In genomic region chr19:9673912-9674668, GRCh38 we compare ENCODE assay signal across 1 cellular context.
TF ChIP-seq lines count a peak whose summit lies in the region.

No MANE protein-coding gene starts in this region.

TF ChIP-seq in K562, 482 proteins besides CTCF, POLR2A, EP300 and RAD21 (continued from another document and continues in another):
- TF ChIP-seq, protein P1, sequence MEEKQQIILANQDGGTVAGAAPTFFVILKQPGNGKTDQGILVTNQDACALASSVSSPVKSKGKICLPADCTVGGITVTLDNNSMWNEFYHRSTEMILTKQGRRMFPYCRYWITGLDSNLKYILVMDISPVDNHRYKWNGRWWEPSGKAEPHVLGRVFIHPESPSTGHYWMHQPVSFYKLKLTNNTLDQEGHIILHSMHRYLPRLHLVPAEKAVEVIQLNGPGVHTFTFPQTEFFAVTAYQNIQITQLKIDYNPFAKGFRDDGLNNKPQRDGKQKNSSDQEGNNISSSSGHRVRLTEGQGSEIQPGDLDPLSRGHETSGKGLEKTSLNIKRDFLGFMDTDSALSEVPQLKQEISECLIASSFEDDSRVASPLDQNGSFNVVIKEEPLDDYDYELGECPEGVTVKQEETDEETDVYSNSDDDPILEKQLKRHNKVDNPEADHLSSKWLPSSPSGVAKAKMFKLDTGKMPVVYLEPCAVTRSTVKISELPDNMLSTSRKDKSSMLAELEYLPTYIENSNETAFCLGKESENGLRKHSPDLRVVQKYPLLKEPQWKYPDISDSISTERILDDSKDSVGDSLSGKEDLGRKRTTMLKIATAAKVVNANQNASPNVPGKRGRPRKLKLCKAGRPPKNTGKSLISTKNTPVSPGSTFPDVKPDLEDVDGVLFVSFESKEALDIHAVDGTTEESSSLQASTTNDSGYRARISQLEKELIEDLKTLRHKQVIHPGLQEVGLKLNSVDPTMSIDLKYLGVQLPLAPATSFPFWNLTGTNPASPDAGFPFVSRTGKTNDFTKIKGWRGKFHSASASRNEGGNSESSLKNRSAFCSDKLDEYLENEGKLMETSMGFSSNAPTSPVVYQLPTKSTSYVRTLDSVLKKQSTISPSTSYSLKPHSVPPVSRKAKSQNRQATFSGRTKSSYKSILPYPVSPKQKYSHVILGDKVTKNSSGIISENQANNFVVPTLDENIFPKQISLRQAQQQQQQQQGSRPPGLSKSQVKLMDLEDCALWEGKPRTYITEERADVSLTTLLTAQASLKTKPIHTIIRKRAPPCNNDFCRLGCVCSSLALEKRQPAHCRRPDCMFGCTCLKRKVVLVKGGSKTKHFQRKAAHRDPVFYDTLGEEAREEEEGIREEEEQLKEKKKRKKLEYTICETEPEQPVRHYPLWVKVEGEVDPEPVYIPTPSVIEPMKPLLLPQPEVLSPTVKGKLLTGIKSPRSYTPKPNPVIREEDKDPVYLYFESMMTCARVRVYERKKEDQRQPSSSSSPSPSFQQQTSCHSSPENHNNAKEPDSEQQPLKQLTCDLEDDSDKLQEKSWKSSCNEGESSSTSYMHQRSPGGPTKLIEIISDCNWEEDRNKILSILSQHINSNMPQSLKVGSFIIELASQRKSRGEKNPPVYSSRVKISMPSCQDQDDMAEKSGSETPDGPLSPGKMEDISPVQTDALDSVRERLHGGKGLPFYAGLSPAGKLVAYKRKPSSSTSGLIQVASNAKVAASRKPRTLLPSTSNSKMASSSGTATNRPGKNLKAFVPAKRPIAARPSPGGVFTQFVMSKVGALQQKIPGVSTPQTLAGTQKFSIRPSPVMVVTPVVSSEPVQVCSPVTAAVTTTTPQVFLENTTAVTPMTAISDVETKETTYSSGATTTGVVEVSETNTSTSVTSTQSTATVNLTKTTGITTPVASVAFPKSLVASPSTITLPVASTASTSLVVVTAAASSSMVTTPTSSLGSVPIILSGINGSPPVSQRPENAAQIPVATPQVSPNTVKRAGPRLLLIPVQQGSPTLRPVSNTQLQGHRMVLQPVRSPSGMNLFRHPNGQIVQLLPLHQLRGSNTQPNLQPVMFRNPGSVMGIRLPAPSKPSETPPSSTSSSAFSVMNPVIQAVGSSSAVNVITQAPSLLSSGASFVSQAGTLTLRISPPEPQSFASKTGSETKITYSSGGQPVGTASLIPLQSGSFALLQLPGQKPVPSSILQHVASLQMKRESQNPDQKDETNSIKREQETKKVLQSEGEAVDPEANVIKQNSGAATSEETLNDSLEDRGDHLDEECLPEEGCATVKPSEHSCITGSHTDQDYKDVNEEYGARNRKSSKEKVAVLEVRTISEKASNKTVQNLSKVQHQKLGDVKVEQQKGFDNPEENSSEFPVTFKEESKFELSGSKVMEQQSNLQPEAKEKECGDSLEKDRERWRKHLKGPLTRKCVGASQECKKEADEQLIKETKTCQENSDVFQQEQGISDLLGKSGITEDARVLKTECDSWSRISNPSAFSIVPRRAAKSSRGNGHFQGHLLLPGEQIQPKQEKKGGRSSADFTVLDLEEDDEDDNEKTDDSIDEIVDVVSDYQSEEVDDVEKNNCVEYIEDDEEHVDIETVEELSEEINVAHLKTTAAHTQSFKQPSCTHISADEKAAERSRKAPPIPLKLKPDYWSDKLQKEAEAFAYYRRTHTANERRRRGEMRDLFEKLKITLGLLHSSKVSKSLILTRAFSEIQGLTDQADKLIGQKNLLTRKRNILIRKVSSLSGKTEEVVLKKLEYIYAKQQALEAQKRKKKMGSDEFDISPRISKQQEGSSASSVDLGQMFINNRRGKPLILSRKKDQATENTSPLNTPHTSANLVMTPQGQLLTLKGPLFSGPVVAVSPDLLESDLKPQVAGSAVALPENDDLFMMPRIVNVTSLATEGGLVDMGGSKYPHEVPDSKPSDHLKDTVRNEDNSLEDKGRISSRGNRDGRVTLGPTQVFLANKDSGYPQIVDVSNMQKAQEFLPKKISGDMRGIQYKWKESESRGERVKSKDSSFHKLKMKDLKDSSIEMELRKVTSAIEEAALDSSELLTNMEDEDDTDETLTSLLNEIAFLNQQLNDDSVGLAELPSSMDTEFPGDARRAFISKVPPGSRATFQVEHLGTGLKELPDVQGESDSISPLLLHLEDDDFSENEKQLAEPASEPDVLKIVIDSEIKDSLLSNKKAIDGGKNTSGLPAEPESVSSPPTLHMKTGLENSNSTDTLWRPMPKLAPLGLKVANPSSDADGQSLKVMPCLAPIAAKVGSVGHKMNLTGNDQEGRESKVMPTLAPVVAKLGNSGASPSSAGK (IDR thresholded peaks at IDR 0.05): 0 out of 2 replicates have a peak, but pooled peaks have one; percentile 19
- no peak for TF ChIP-seq NELFE (IDR thresholded peaks at IDR 0.05; ENCODE audit: insufficient read depth, insufficient read length)
- no peak for TF ChIP-seq ARHGAP35 (IDR thresholded peaks at IDR 0.05; ENCODE audit: partially characterized antibody)
- TF ChIP-seq, protein P2, sequence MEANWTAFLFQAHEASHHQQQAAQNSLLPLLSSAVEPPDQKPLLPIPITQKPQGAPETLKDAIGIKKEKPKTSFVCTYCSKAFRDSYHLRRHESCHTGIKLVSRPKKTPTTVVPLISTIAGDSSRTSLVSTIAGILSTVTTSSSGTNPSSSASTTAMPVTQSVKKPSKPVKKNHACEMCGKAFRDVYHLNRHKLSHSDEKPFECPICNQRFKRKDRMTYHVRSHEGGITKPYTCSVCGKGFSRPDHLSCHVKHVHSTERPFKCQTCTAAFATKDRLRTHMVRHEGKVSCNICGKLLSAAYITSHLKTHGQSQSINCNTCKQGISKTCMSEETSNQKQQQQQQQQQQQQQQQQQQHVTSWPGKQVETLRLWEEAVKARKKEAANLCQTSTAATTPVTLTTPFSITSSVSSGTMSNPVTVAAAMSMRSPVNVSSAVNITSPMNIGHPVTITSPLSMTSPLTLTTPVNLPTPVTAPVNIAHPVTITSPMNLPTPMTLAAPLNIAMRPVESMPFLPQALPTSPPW (CRISPR knock-in tag; IDR thresholded peaks at IDR 0.05): no peak
- no peak for TF ChIP-seq HLTF (IDR thresholded peaks at IDR 0.05)
- TF ChIP-seq, protein P3, sequence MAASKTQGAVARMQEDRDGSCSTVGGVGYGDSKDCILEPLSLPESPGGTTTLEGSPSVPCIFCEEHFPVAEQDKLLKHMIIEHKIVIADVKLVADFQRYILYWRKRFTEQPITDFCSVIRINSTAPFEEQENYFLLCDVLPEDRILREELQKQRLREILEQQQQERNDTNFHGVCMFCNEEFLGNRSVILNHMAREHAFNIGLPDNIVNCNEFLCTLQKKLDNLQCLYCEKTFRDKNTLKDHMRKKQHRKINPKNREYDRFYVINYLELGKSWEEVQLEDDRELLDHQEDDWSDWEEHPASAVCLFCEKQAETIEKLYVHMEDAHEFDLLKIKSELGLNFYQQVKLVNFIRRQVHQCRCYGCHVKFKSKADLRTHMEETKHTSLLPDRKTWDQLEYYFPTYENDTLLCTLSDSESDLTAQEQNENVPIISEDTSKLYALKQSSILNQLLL (CRISPR knock-in tag; IDR thresholded peaks at IDR 0.05; ENCODE audit: borderline replicate concordance): no peak
- TF ChIP-seq ZNF780A (CRISPR knock-in tag; IDR thresholded peaks at IDR 0.05): no peak
- no peak for TF ChIP-seq RCOR1 (IDR thresholded peaks at IDR 0.05; ENCODE audit: borderline replicate concordance in 1 of 2, low read depth in 2 of 2, low read length in 2 of 2)
- TF ChIP-seq CBX5 (IDR thresholded peaks at IDR 0.05; ENCODE audit: borderline replicate concordance, low read depth): peak; percentile 98
- TF ChIP-seq U2AF2 (optimal IDR thresholded peaks at IDR 0.05; ENCODE audit: low read depth, low read length): no peak
- no peak for TF ChIP-seq BACH1 (tag; IDR thresholded peaks at IDR 0.05)
- no peak for TF ChIP-seq TAF7 (tag; IDR thresholded peaks at IDR 0.05)
- no peak for TF ChIP-seq ZFP1 (CRISPR knock-in tag; IDR thresholded peaks at IDR 0.05)
- TF ChIP-seq MTF1 (CRISPR knock-in tag; IDR thresholded peaks at IDR 0.05; ENCODE audit: borderline replicate concordance): no peak
- TF ChIP-seq ZNF263 (CRISPR knock-in tag; IDR thresholded peaks at IDR 0.05; ENCODE audit: borderline replicate concordance): no peak
- TF ChIP-seq KDM4B (IDR thresholded peaks at IDR 0.05; ENCODE audit: borderline replicate concordance in 2 of 2, low read depth in 1 of 2): no peak
- no peak for TF ChIP-seq HNRNPL (IDR thresholded peaks at IDR 0.05; ENCODE audit: low read depth, low read length)
- TF ChIP-seq NBN (IDR thresholded peaks at IDR 0.05; ENCODE audit: low read depth): no peak
- TF ChIP-seq ZNF224 (CRISPR knock-in tag; IDR thresholded peaks at IDR 0.05): no peak; the same call in 1 of the 2 replicates
- TF ChIP-seq ZNF644 (tag; IDR thresholded peaks at IDR 0.05; ENCODE audit: low read depth): no peak
- TF ChIP-seq SRSF7 (optimal IDR thresholded peaks at IDR 0.05; ENCODE audit: low read depth, low read length): no peak
- TF ChIP-seq SRSF9 (IDR thresholded peaks at IDR 0.05; ENCODE audit: borderline replicate concordance, low read depth, low read length): no peak
- TF ChIP-seq LEF1 (IDR thresholded peaks at IDR 0.05): no peak; the same call in 1 of the 2 replicates
- TF ChIP-seq LCOR (CRISPR knock-in tag; IDR thresholded peaks at IDR 0.05): no peak
- no peak for TF ChIP-seq ZNF12 (CRISPR knock-in tag; IDR thresholded peaks at IDR 0.05)
- TF ChIP-seq CUX1 (CRISPR knock-in tag; IDR thresholded peaks at IDR 0.05): 0 out of 2 replicates have a peak, but pooled peaks have one; percentile 40
- no peak for TF ChIP-seq XRCC5 (IDR thresholded peaks at IDR 0.05; ENCODE audit: low read depth, low read length)
- TF ChIP-seq, protein P4, sequence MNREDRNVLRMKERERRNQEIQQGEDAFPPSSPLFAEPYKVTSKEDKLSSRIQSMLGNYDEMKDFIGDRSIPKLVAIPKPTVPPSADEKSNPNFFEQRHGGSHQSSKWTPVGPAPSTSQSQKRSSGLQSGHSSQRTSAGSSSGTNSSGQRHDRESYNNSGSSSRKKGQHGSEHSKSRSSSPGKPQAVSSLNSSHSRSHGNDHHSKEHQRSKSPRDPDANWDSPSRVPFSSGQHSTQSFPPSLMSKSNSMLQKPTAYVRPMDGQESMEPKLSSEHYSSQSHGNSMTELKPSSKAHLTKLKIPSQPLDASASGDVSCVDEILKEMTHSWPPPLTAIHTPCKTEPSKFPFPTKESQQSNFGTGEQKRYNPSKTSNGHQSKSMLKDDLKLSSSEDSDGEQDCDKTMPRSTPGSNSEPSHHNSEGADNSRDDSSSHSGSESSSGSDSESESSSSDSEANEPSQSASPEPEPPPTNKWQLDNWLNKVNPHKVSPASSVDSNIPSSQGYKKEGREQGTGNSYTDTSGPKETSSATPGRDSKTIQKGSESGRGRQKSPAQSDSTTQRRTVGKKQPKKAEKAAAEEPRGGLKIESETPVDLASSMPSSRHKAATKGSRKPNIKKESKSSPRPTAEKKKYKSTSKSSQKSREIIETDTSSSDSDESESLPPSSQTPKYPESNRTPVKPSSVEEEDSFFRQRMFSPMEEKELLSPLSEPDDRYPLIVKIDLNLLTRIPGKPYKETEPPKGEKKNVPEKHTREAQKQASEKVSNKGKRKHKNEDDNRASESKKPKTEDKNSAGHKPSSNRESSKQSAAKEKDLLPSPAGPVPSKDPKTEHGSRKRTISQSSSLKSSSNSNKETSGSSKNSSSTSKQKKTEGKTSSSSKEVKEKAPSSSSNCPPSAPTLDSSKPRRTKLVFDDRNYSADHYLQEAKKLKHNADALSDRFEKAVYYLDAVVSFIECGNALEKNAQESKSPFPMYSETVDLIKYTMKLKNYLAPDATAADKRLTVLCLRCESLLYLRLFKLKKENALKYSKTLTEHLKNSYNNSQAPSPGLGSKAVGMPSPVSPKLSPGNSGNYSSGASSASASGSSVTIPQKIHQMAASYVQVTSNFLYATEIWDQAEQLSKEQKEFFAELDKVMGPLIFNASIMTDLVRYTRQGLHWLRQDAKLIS (CRISPR knock-in tag; IDR thresholded peaks at IDR 0.05): no peak
- 0 out of 2 replicates have a peak, but pooled peaks have one; percentile 17 for TF ChIP-seq SMARCA4 (IDR thresholded peaks at IDR 0.05)
- peak; percentile 87 for TF ChIP-seq XRCC3 (IDR thresholded peaks at IDR 0.05)
- TF ChIP-seq KAT2B (IDR thresholded peaks at IDR 0.05; ENCODE audit: low read depth, low read length): no peak
- TF ChIP-seq ZBTB43 (CRISPR knock-in tag; IDR thresholded peaks at IDR 0.05): no peak
